33 cellular contexts compared by ENCODE assay signal in genomic region chr13:49208619-49209018, GRCh38. TPM values are rescaled to one million over a fixed set of nuclear protein-coding genes. Genes with fewer than 3 reads are reported as not detected.
"Had no signal": no experiment of that assay in that cellular context is flagged by ENCODE, and none has a peak within 500 bp of the region (broad histone marks: within the 10 kb centered on the region; RNA-seq: fewer than 3 reads in every experiment).

No MANE protein-coding gene starts in this region.

- H3K4me1 ChIP-seq: ascending aorta had no signal

- DNase-seq: activated B cell treated with CpG ODN at 0.5 μM for 24 hours; activated CD4-positive, alpha-beta memory T cell treated with anti-CD3 and anti-CD28 coated beads for 36 hours; activated CD4-positive, alpha-beta T cell treated with anti-CD3 and anti-CD28 coated beads for 4 hours; activated CD4-positive, alpha-beta T cell treated with anti-CD3 and anti-CD28 coated beads, Interleukin-2, amount 10 ng/mL, durations not matched to agents 24 days and 14 days; activated CD4-positive, alpha-beta T cell treated with anti-CD3 and anti-CD28 coated beads, Interleukin-2, amount 50 U/mL, for 1 hour; activated CD4-positive, alpha-beta T cell treated with anti-CD3 and anti-CD28 coated beads, Interleukin-2, amount 50 U/mL, for 4 hours; activated CD4-positive, CD25-positive, alpha-beta regulatory T cell treated with anti-CD3 and anti-CD28 coated beads, Interleukin-2, amount 50 U/mL, for 72 hours; activated CD8-positive, alpha-beta memory T cell treated with anti-CD3 and anti-CD28 coated beads, Interleukin-2, amount 50 U/mL, for 4 hours; activated CD8-positive, alpha-beta T cell treated with anti-CD3 and anti-CD28 coated beads for 36 hours; activated effector memory CD4-positive, alpha-beta T cell treated with Interleukin-2 at 50 U/mL for 16 hours; activated gamma-delta T cell; activated naive CD4-positive, alpha-beta T cell treated with anti-CD3 and anti-CD28 coated beads, Interleukin-2, amount 10 ng/mL, durations not matched to agents 7 days and 5 days; activated naive CD4-positive, alpha-beta T cell treated with Interleukin-2 at 50 U/mL for 16 hours; activated naive CD8-positive, alpha-beta T cell treated with anti-CD3 and anti-CD28 coated beads, Interleukin-2, amount 10 ng/mL, durations not matched to agents 7 days and 5 days; activated naive CD8-positive, alpha-beta T cell treated with anti-CD3 and anti-CD28 coated beads, Interleukin-2, amount 50 U/mL, for 24 hours; activated T-cell treated with anti-CD3 and anti-CD28 coated beads for 4 hours; activated T-cell treated with anti-CD3 and anti-CD28 coated beads, Interleukin-2, amount 50 U/mL, for 24 hours; activated T-cell treated with anti-CD3 and anti-CD28 coated beads, Interleukin-2, amount 50 U/mL, for 48 hours; amygdala; anterior cingulate cortex; caudate nucleus; cerebellar nuclear complex; T-helper 1 cell; T-helper 2 cell; T-helper 9 cell had no signal

- H3K27ac ChIP-seq: ascending aorta, cardiac muscle cell, VCaP had no signal

- FAIRE-seq: bronchial epithelial cell, TTC549 had no signal

- H3K9me3 ChIP-seq: ascending aorta had no signal

- H3K27me3 ChIP-seq: ascending aorta, cardiac muscle cell had no signal

- H3K4me3 ChIP-seq: ascending aorta, cardiac muscle cell had no signal

RNA-seq across cellular contexts. Expression of gene MLNR, which starts 11.5 kb away (rescaled TPM):
- total RNA-seq: activated B cell treated with CpG ODN at 0.5 μM for 24 hours; activated CD4-positive, alpha-beta memory T cell treated with anti-CD3 and anti-CD28 coated beads for 36 hours; activated CD4-positive, alpha-beta T cell treated with anti-CD3 and anti-CD28 coated beads, Interleukin-2, amount 10 ng/mL, durations not matched to agents 24 days and 14 days; activated CD8-positive, alpha-beta memory T cell treated with anti-CD3 and anti-CD28 coated beads for 36 hours; activated CD8-positive, alpha-beta T cell treated with anti-CD3 and anti-CD28 coated beads for 36 hours; activated naive CD8-positive, alpha-beta T cell treated with anti-CD3 and anti-CD28 coated beads, Interleukin-2, amount 10 ng/mL, durations not matched to agents 7 days and 5 days; activated T-helper 2 cell treated with anti-CD3 and anti-CD28 coated beads, Interferon-gamma antibody, Interleukin-2, Interleukin-4, amounts not matched to agents 10 μg/mL and 5 μg/mL and 100 μg/mL, durations not matched to agents 14 hours and 24 hours and 36 hours; ascending aorta; bronchial epithelial cell; cardiac muscle cell; chondrocyte had no signal
- polyA plus RNA-seq: cardiac muscle cell had no signal
